Comparison of ENCODE assay signal across 18 cellular contexts in genomic region chr3:41915353-41915752, GRCh38. TPM values are rescaled to one million over a fixed set of nuclear protein-coding genes. Genes with fewer than 3 reads are reported as not detected.
DNase-seq lines count a peak whose midpoint lies in the region; ATAC-seq, FAIRE-seq and TF ChIP-seq lines count a peak whose summit lies in the region.
"Had no signal": no experiment of that assay in that cellular context is flagged by ENCODE, and none has a peak within 500 bp of the region (broad histone marks: within the 10 kb centered on the region; RNA-seq: fewer than 3 reads in every experiment).

No MANE protein-coding gene starts in this region.

- H3K27me3 ChIP-seq in Karpas-422 (ENCODE audit: low read length) (no peaks in the 10 kb centered on the region), Panc1 (ENCODE audit: control insufficient read depth, insufficient read depth, low read length) (no peaks in the 10 kb centered on the region), small intestine (ENCODE audit: control insufficient read depth in 2 of 2, insufficient read depth in 2 of 2, low read length in 2 of 2) (no peaks in the 10 kb centered on the region)
- H3K27me3 ChIP-seq: BE2C had no signal

- H3K9me3 ChIP-seq in HEK293 (ENCODE audit: control insufficient read depth, insufficient read depth, low read depth, low read length) (no peaks in the 10 kb centered on the region), Karpas-422 (ENCODE audit: low read length) (no peaks in the 10 kb centered on the region), Panc1 (ENCODE audit: control insufficient read depth, insufficient read depth, low read depth, low read length) (no peaks in the 10 kb centered on the region), small intestine (ENCODE audit: control insufficient read depth, low read depth) (no peaks in the 10 kb centered on the region)
- H3K9me3 ChIP-seq: BE2C, HAP-1 had no signal

- H3K4me3 ChIP-seq in HEK293 (ENCODE audit: low read depth, low read length) (no peak overlapping the region), Karpas-422 (ENCODE audit: low read length) (no peak overlapping the region), Panc1 (ENCODE audit: low read depth in 2 of 2, low read length in 2 of 2) (no peak overlapping the region), small intestine (ENCODE audit: low read depth in 1 of 2, low read length in 2 of 2) (no peak overlapping the region)
- H3K4me3 ChIP-seq: GM23248, HAP-1 had no signal

- TSS peak; percentile 50 for BruUV-seq in Panc1 (replicated peaks; lab: Mats Ljungman, UMichigan)

- H3K4me3 Mint-ChIP-seq in activated T-cell treated with anti-CD3 and anti-CD28 coated beads, Interleukin-2, amount 50 U/mL, for 4 hours = no peak overlapping the region
- H3K4me3 Mint-ChIP-seq: CD4-positive, CD25-positive, alpha-beta regulatory T cell; CD8-positive, alpha-beta memory T cell had no signal

- intact Hi-C loops in Panc1 (cut with micrococcal nuclease; ENCODE audit: unreplicated experiment) = no loop called here

- whole genome bisulfite sequencing in small intestine, 3 donors = 18 to 59% (median 52%) methylated on average over 1 of the region's 1 CpG

- H3K9me2 ChIP-seq in Karpas-422 (replicated peaks; ENCODE audit: insufficient read depth, low read length) = no peaks in the 10 kb centered on the region

- DNase-seq in Karpas-422 (peak; percentile 37), Panc1 (ENCODE audit: low read depth, low spot score) (no peak), small intestine (peak; percentile 3), DMS53 (lab: John Stamatoyannopoulos, UW) (no peak)
- DNase-seq in activated T-cell treated with anti-CD3 and anti-CD28 coated beads, Interleukin-2, amount 50 U/mL, for 4 hours = no peak
- DNase-seq: ACHN; BE2C; C1 segment of cervical spinal cord; CD4-positive, CD25-positive, alpha-beta regulatory T cell; CD8-positive, alpha-beta memory T cell; COR-L47; DMS 273 treated with DMSO at 0.1 percent for 48 hours; GM23248 had no signal

- no peaks in the 10 kb centered on the region for H3K4me1 Mint-ChIP-seq in activated T-cell treated with anti-CD3 and anti-CD28 coated beads, Interleukin-2, amount 50 U/mL, for 4 hours (ENCODE audit: low read depth)
- H3K4me1 Mint-ChIP-seq: CD8-positive, alpha-beta memory T cell had no signal

- H2AFZ ChIP-seq in Karpas-422 (ENCODE audit: low read length) = no peak overlapping the region
- H2AFZ ChIP-seq: GM23248 had no signal

- TF ChIP-seq CTCF in HEK293 (tag by site-specific recombination; IDR thresholded peaks at IDR 0.05) (no peak), Panc1 (IDR thresholded peaks at IDR 0.05) (no peak)

- no peaks in the 10 kb centered on the region for H3K36me3 ChIP-seq in HEK293 (ENCODE audit: control insufficient read depth in 2 of 2, insufficient read depth in 1 of 2, low read length in 2 of 2)
- no peaks in the 10 kb centered on the region for H3K36me3 ChIP-seq in Karpas-422 (ENCODE audit: insufficient read depth, low read length)
- H3K36me3 ChIP-seq in Panc1 (ENCODE audit: control insufficient read depth, insufficient read depth, low read length) = no peaks in the 10 kb centered on the region
- H3K36me3 ChIP-seq in small intestine (ENCODE audit: control insufficient read depth in 2 of 2, insufficient read depth in 2 of 2, low read length in 2 of 2) = no peaks in the 10 kb centered on the region
- H3K36me3 ChIP-seq: BE2C, HAP-1 had no signal

- H3K4me1 ChIP-seq in HEK293 (ENCODE audit: control insufficient read depth, insufficient read depth, low read length) (no peaks in the 10 kb centered on the region), Karpas-422 (ENCODE audit: low read length) (no peaks in the 10 kb centered on the region), Panc1 (ENCODE audit: control insufficient read depth, insufficient read depth, low read length) (no peaks in the 10 kb centered on the region), small intestine (ENCODE audit: control insufficient read depth in 2 of 2, insufficient read depth in 1 of 2, low read depth in 1 of 2, low read length in 1 of 2) (no peaks in the 10 kb centered on the region)
- H3K4me1 ChIP-seq: BE2C, HAP-1 had no signal

- H3K36me3 Mint-ChIP-seq in activated T-cell treated with anti-CD3 and anti-CD28 coated beads, Interleukin-2, amount 50 U/mL, for 4 hours (ENCODE audit: insufficient read depth) = peaks cover 18% of the 10 kb centered on the region

- no peaks in the 10 kb centered on the region for H4K20me1 ChIP-seq in Karpas-422 (ENCODE audit: insufficient read depth, low read depth, low read length)

- no peak for ATAC-seq in Panc1
- no peak for ATAC-seq in activated T-cell treated with anti-CD3 and anti-CD28 coated beads, Interleukin-2, amount 50 U/mL, for 4 hours

- no peak overlapping the region for H3K9ac ChIP-seq in Karpas-422 (ENCODE audit: low read length)
- H3K9ac ChIP-seq: GM23248 had no signal

- CTCF ChIA-PET in HEK293 (lab: Yijun Ruan, JAX) = interaction anchor here (0.8 kb wide), 1 partner anchor 504 kb away, joined by 3 read pairs; no protein-coding TSS in a partner anchor
- CTCF ChIA-PET in Panc1 (lab: Charles Lee) = no interaction called here

- H3K9me3 Mint-ChIP-seq in activated T-cell treated with anti-CD3 and anti-CD28 coated beads, Interleukin-2, amount 50 U/mL, for 4 hours = no peaks in the 10 kb centered on the region
- H3K9me3 Mint-ChIP-seq: CD4-positive, CD25-positive, alpha-beta regulatory T cell; CD8-positive, alpha-beta memory T cell had no signal

- no peaks in the 10 kb centered on the region for H3K27me3 Mint-ChIP-seq in activated T-cell treated with anti-CD3 and anti-CD28 coated beads, Interleukin-2, amount 50 U/mL, for 4 hours (ENCODE audit: low read depth)
- H3K27me3 Mint-ChIP-seq: CD4-positive, CD25-positive, alpha-beta regulatory T cell; CD8-positive, alpha-beta memory T cell had no signal

- POLR2A ChIA-PET in HEK293 (lab: Yijun Ruan, JAX) (no interaction called here), Panc1 (lab: Charles Lee) (interaction anchor here (0.5 kb wide), 1 partner anchor 193 kb away, joined by 3 read pairs; no protein-coding TSS in a partner anchor)

- no peak overlapping the region for H3K4me2 ChIP-seq in Karpas-422 (ENCODE audit: low read depth, low read length, poor library complexity, severe bottlenecking)

- FAIRE-seq in small intestine (lab: Jason Lieb, UNC) = no peak
- FAIRE-seq: A204.1, GM12891, GM19239 had no signal

- in situ Hi-C loops in Panc1 (cut with HindIII; ENCODE audit: low pct_unique_long_range_greater_than_20kb, low sequenced_read_pairs) = no loop called here

- no peaks in the 10 kb centered on the region for H3K79me2 ChIP-seq in Karpas-422 (ENCODE audit: low read length)

- H3K27ac ChIP-seq in HEK293 (ENCODE audit: extremely low read depth, low read depth, low read length) (no peak overlapping the region), Karpas-422 (ENCODE audit: low read length) (no peak overlapping the region), Panc1 (ENCODE audit: low read length) (no peak overlapping the region), small intestine (ENCODE audit: low read depth in 1 of 2, low read length in 1 of 2) (no peak overlapping the region)
- H3K27ac ChIP-seq: GM23248 had no signal

TF ChIP-seq in HEK293, 187 proteins besides CTCF, POLR2A, EP300 and RAD21:
- no peak for TF ChIP-seq ZNF548 (tag by site-specific recombination; IDR thresholded peaks at IDR 0.05)
- TF ChIP-seq PRDM6 (tag by site-specific recombination; IDR thresholded peaks at IDR 0.05) = peak; percentile 24; the same call in 1 of the 2 replicates
- TF ChIP-seq, protein P1, sequence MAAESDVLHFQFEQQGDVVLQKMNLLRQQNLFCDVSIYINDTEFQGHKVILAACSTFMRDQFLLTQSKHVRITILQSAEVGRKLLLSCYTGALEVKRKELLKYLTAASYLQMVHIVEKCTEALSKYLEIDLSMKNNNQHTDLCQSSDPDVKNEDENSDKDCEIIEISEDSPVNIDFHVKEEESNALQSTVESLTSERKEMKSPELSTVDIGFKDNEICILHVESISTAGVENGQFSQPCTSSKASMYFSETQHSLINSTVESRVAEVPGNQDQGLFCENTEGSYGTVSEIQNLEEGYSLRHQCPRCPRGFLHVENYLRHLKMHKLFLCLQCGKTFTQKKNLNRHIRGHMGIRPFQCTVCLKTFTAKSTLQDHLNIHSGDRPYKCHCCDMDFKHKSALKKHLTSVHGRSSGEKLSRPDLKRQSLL (tag by site-specific recombination; IDR thresholded peaks at IDR 0.05) = no peak
- TF ChIP-seq ZNF830 (tag by site-specific recombination; IDR thresholded peaks at IDR 0.05; ENCODE audit: low read depth) = no peak
- TF ChIP-seq ZNF555 (tag by site-specific recombination; conservative IDR thresholded peaks at IDR 0.05) = no peak

RNA-seq across cellular contexts. Expression of gene ULK4, which starts 46.5 kb away (rescaled TPM):
- total RNA-seq in Karpas-422 (2014; rRNA removed; shearing (Covaris generic); ENCODE audit: low replicate concordance) = 8.8 and 24.7 TPM in 2 replicates
- 14.3 TPM for total RNA-seq in Panc1 (2021; ENCODE audit: unreplicated experiment)
- polyA plus RNA-seq in Panc1 (2012; ENCODE audit: insufficient read length) = 3.2 TPM
- polyA plus RNA-seq in small intestine = 1 to 10 TPM; 1.1 to 1.9 (median 1.6) TPM
- 1 to 10 TPM; 7.3 to 8.8 (median 8.2) TPM for total RNA-seq in activated T-cell treated with anti-CD3 and anti-CD28 coated beads, Interleukin-2, amount 50 U/mL, for 4 hours

Comparison
In these comparisons a context has a peak if more than half of its experiments do, and no peak if none do; other contexts are left out.
1. DNase-seq: peak in Karpas-422 (single experiment) and small intestine (single experiment); none in Panc1 (single experiment), activated T-cell treated with anti-CD3 and anti-CD28 coated beads, Interleukin-2, amount 50 U/mL, for 4 hours (single experiment) and DMS53 (single experiment).